In the genomic region with DNA sequence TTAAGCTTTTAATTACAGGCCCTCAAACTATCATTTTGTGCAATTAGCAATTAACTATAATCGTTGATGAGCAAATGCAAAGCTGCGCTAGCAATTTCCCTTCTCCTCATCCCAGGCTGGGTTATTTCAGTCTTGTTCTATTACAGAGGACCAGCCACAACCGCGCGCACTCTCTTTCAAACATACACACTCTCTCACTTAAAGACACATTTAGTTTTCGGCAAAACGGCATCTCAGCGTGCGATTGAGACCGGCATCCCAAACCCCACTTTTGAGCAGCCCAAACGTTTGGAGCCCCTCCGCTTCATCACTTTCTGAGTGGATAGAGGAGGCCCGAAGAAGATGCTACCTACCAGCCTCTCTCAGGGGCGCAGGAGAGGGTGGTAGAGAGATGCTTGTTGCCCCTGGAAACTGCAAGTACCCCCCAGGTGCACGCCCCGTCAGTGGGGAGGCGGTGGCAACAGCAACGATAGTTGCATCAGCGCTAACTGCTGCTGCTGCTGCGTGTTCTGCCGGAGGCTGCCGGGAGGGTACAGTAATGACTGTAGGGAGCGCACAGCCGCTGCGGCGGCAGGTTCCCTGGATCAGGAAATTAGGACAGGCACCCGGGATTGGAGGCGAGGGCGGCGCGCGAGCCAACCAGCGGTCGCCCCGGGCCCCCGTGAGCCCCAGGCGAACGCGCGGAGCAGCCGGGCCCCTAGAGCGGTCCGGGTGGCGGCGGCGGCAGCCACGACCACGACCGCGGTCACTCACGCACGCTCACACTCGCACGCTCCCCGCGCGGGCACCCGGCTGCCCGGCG, we compare ENCODE assay signal across 8 cellular contexts. TPM values are rescaled to one million over a fixed set of nuclear protein-coding genes. Genes with fewer than 3 reads are reported as not detected.
DNase-seq lines count a peak whose midpoint lies in the region; ATAC-seq, FAIRE-seq and TF ChIP-seq lines count a peak whose summit lies in the region.

No MANE protein-coding gene starts in this region.

- H3K79me2 ChIP-seq in osteoblast (ENCODE audit: insufficient read depth, low read length) = no peaks in the 10 kb centered on the region

- no peaks in the 10 kb centered on the region for H3K9me3 ChIP-seq in cardiac muscle cell (ENCODE audit: low read depth)
- H3K9me3 ChIP-seq in osteoblast (ENCODE audit: low read depth, low read length) = no peaks in the 10 kb centered on the region

- peak overlapping the region; percentile 92 for H3K27ac ChIP-seq in cardiac muscle cell
- no peak overlapping the region for H3K27ac ChIP-seq in osteoblast (ENCODE audit: low read depth, low read length)

- H3K36me3 ChIP-seq in cardiac muscle cell (no peaks in the 10 kb centered on the region), osteoblast (ENCODE audit: insufficient read depth, low read length) (no peaks in the 10 kb centered on the region)

- peaks cover 24% of the 10 kb centered on the region for H3K4me1 ChIP-seq in cardiac muscle cell (ENCODE audit: low read depth)
- peaks cover 12% of the 10 kb centered on the region for H3K4me1 ChIP-seq in osteoblast (ENCODE audit: insufficient read depth, low read length)

- peak; percentile 39 for ATAC-seq in GM21786 (IDR thresholded peaks at IDR 0.05; ENCODE audit: unreplicated experiment)

- DNase-seq in DMS 273 treated with DMSO at 0.1 percent for 48 hours (lab: John Stamatoyannopoulos, UW) (peak; percentile 33), Kasumi-1 (lab: John Stamatoyannopoulos, UW) (peak; percentile 28 to 39), RCC 7860 (ENCODE audit: low spot score) (peak; percentile 70), cardiac muscle cell (ENCODE audit: low read depth in 1 of 2, low spot score in 1 of 2) (peak; percentile 87 to 91), osteoblast (ENCODE audit: insufficient read length, low spot score, missing footprints) (peak; percentile 95), urothelium cell line (ENCODE audit: low spot score) (peak; percentile 79)
- peak; percentile 79 for DNase-seq in activated naive CD8-positive, alpha-beta T cell treated with anti-CD3 and anti-CD28 coated beads for 36 hours

- H3K4me1 Mint-ChIP-seq in activated naive CD8-positive, alpha-beta T cell treated with anti-CD3 and anti-CD28 coated beads for 36 hours = peaks cover 11% of the 10 kb centered on the region

- peak overlapping the region; percentile 92 for H2AFZ ChIP-seq in osteoblast (ENCODE audit: low read length)

- FAIRE-seq in RCC 7860 (lab: Jason Lieb, UNC) (no peak), urothelium cell line (lab: Jason Lieb, UNC) (no peak)

- H3K36me3 Mint-ChIP-seq in activated naive CD8-positive, alpha-beta T cell treated with anti-CD3 and anti-CD28 coated beads for 36 hours = peaks cover 10% of the 10 kb centered on the region

- H3K4me3 Mint-ChIP-seq in activated naive CD8-positive, alpha-beta T cell treated with anti-CD3 and anti-CD28 coated beads for 36 hours = peak overlapping the region; percentile 86

- H3K4me3 ChIP-seq in cardiac muscle cell (peak overlapping the region; percentile 59), osteoblast (ENCODE audit: insufficient read depth, low read length) (peak overlapping the region; percentile 71)

- H3K27ac Mint-ChIP-seq in activated naive CD8-positive, alpha-beta T cell treated with anti-CD3 and anti-CD28 coated beads for 36 hours = peak overlapping the region; percentile 86

- H3K27me3 ChIP-seq in cardiac muscle cell (peaks cover 8% of the 10 kb centered on the region), osteoblast (ENCODE audit: insufficient read depth, low read length) (peaks cover 31% of the 10 kb centered on the region)

- peaks cover 70% of the 10 kb centered on the region for H3K27me3 Mint-ChIP-seq in activated naive CD8-positive, alpha-beta T cell treated with anti-CD3 and anti-CD28 coated beads for 36 hours

- peak; percentile 22 for TF ChIP-seq CTCF in cardiac muscle cell (IDR thresholded peaks at IDR 0.05; ENCODE audit: low read depth, low read length)
- no peak for TF ChIP-seq CTCF in osteoblast (IDR thresholded peaks at IDR 0.05; ENCODE audit: extremely low read depth, low read depth, low read length)

- H3K4me2 ChIP-seq in osteoblast (ENCODE audit: insufficient read depth, low read length) = peak overlapping the region; percentile 83

- no peaks in the 10 kb centered on the region for H4K20me1 ChIP-seq in osteoblast (ENCODE audit: insufficient read depth, low read length)

- H3K9me3 Mint-ChIP-seq in activated naive CD8-positive, alpha-beta T cell treated with anti-CD3 and anti-CD28 coated beads for 36 hours = no peaks in the 10 kb centered on the region

RNA-seq across cellular contexts. Expression of a gene that starts 0.5 kb away (rescaled TPM):
- total RNA-seq in activated naive CD8-positive, alpha-beta T cell treated with anti-CD3 and anti-CD28 coated beads for 36 hours = 1 to 10 TPM; 8.7 to 9.3 TPM
- total RNA-seq in cardiac muscle cell (34.1 and 36.1 TPM in 2 replicates), osteoblast (5.3 and 10.1 TPM in 2 replicates)
- polyA plus RNA-seq in cardiac muscle cell = 40.9 and 41.2 TPM in 2 replicates

Comparison
In these comparisons a context has a peak if more than half of its experiments do, and no peak if none do; other contexts are left out.
1. DNase-seq: peak in every context shown above with its lines; median percentile 95 in osteoblast; 89 in cardiac muscle cell; 79 in activated naive CD8-positive, alpha-beta T cell treated with anti-CD3 and anti-CD28 coated beads for 36 hours; 79 in urothelium cell line; 70 in RCC 7860; 34 in Kasumi-1; 33 in DMS 273 treated with DMSO at 0.1 percent for 48 hours.